Comparison of ENCODE assay signal across 24 cellular contexts in genomic region chr12:52066346-52067080, GRCh38. TPM values are rescaled to one million over a fixed set of nuclear protein-coding genes. Genes with fewer than 3 reads are reported as not detected.
A peak's percentile ranks its signal among the peaks of the same experiment; 100 is the strongest.
DNase-seq lines count a peak whose midpoint lies in the region; ATAC-seq, FAIRE-seq and TF ChIP-seq lines count a peak whose summit lies in the region.
"Had no signal": no experiment of that assay in that cellular context is flagged by ENCODE, and none has a peak within 500 bp of the region (broad histone marks: within the 10 kb centered on the region; RNA-seq: fewer than 3 reads in every experiment).

No MANE protein-coding gene starts in this region.

- H3K27ac Mint-ChIP-seq in natural killer cell treated with Interleukin-12 subunit alpha and Interleukin-12 subunit beta and Interleukin-15 and Interleukin-18, amount 100 ng/mL, for 72 hours = no peak overlapping the region
- no peak overlapping the region for H3K27ac Mint-ChIP-seq in natural killer cell
- H3K27ac Mint-ChIP-seq in HFFc6 = no peak overlapping the region
- peak overlapping the region; percentile 1 for H3K27ac Mint-ChIP-seq in activated T-helper 17 cell treated with anti-CD3 and anti-CD28 coated beads, Interleukin-2, amount 50 U/mL, for 72 hours
- H3K27ac Mint-ChIP-seq in stimulated activated effector memory CD8-positive, alpha-beta T cell treated with anti-CD3 and anti-CD28 coated beads, Interleukin-12 subunit alpha, Interleukin-12 subunit beta, amount 100 ng/mL, for 72 hours = peak overlapping the region; percentile 5
- H3K27ac Mint-ChIP-seq: activated CD4-positive, alpha-beta T cell treated with anti-CD3 and anti-CD28 coated beads, Interleukin-2, amount 10 ng/mL, durations not matched to agents 7 days and 5 days had no signal

- DNase-seq in natural killer cell treated with Interleukin-12 subunit alpha and Interleukin-12 subunit beta and Interleukin-15 and Interleukin-18, amount 100 ng/mL, for 72 hours (ENCODE audit: low spot score) = no peak
- DNase-seq in natural killer cell = no peak
- no peak for DNase-seq in HFFc6
- DNase-seq in stimulated activated effector memory CD8-positive, alpha-beta T cell treated with anti-CD3 and anti-CD28 coated beads, Interleukin-12 subunit alpha, Interleukin-12 subunit beta, amount 100 ng/mL, for 72 hours (ENCODE audit: low spot score in 2 of 2) = no peak
- no peak for DNase-seq in ovary
- no peak for DNase-seq in GM19239 (ENCODE audit: insufficient read length, low spot score)
- DNase-seq: activated CD4-positive, alpha-beta T cell treated with anti-CD3 and anti-CD28 coated beads, Interleukin-2, amount 10 ng/mL, durations not matched to agents 7 days and 5 days; activated naive CD4-positive, alpha-beta T cell treated with anti-CD3 and anti-CD28 coated beads, Interleukin-2, amount 50 U/mL, for 16 hours; AML-193; body of pancreas; GDM1; islet precursor cell; lower lobe of right lung; NCI-H1694; NCI-H2227 treated with DMSO at 0.1 percent for 48 hours; NK-92 treated with Interleukin-12 subunit alpha and Interleukin-12 subunit beta, amount 100 ng/mL, for 24 hours; pancreas; stimulated activated naive CD4-positive, alpha-beta T cell; transverse colon had no signal

- H3K4me3 Mint-ChIP-seq in natural killer cell treated with Interleukin-12 subunit alpha and Interleukin-12 subunit beta and Interleukin-15 and Interleukin-18, amount 100 ng/mL, for 72 hours = peak overlapping the region; percentile 54
- H3K4me3 Mint-ChIP-seq in natural killer cell = no peak overlapping the region
- no peak overlapping the region for H3K4me3 Mint-ChIP-seq in HFFc6
- peak overlapping the region; percentile 6 for H3K4me3 Mint-ChIP-seq in activated T-helper 17 cell treated with anti-CD3 and anti-CD28 coated beads, Interleukin-2, amount 50 U/mL, for 72 hours
- peak overlapping the region; percentile 9 for H3K4me3 Mint-ChIP-seq in stimulated activated effector memory CD8-positive, alpha-beta T cell treated with anti-CD3 and anti-CD28 coated beads, Interleukin-12 subunit alpha, Interleukin-12 subunit beta, amount 100 ng/mL, for 72 hours
- H3K4me3 Mint-ChIP-seq: activated CD4-positive, alpha-beta T cell treated with anti-CD3 and anti-CD28 coated beads, Interleukin-2, amount 10 ng/mL, durations not matched to agents 7 days and 5 days had no signal

- H3K36me3 ChIP-seq in ovary = no peaks in the 10 kb centered on the region
- H3K36me3 ChIP-seq: lower lobe of right lung, pancreas, transverse colon had no signal

- H3K4me1 Mint-ChIP-seq in natural killer cell treated with Interleukin-12 subunit alpha and Interleukin-12 subunit beta and Interleukin-15 and Interleukin-18, amount 100 ng/mL, for 72 hours (ENCODE audit: low read depth in 2 of 2) = peaks cover 26 to 32% of the 10 kb centered on the region in 2 donors
- H3K4me1 Mint-ChIP-seq in natural killer cell (peaks cover 21 to 26% of the 10 kb centered on the region in 2 donors), HFFc6 (ENCODE audit: low read depth) (peaks cover 58% of the 10 kb centered on the region)
- peaks cover 26% of the 10 kb centered on the region for H3K4me1 Mint-ChIP-seq in activated T-helper 17 cell treated with anti-CD3 and anti-CD28 coated beads, Interleukin-2, amount 50 U/mL, for 72 hours
- H3K4me1 Mint-ChIP-seq in stimulated activated effector memory CD8-positive, alpha-beta T cell treated with anti-CD3 and anti-CD28 coated beads, Interleukin-12 subunit alpha, Interleukin-12 subunit beta, amount 100 ng/mL, for 72 hours = peaks cover 42% of the 10 kb centered on the region

- ATAC-seq in natural killer cell treated with Interleukin-12 subunit alpha and Interleukin-12 subunit beta and Interleukin-15 and Interleukin-18, amount 100 ng/mL, for 72 hours = peak in 1 of 2 donors; percentile 32
- no peak for ATAC-seq in natural killer cell
- ATAC-seq in activated T-helper 17 cell treated with anti-CD3 and anti-CD28 coated beads, Interleukin-2, amount 50 U/mL, for 72 hours (replicated peaks) = peak; percentile 45
- ATAC-seq in stimulated activated effector memory CD8-positive, alpha-beta T cell treated with anti-CD3 and anti-CD28 coated beads, Interleukin-12 subunit alpha, Interleukin-12 subunit beta, amount 100 ng/mL, for 72 hours = peak; percentile 68
- ATAC-seq: body of pancreas, lower lobe of right lung, pancreas, sciatic nerve, SK-N-SH treated with all-trans-retinoic acid at 6 μM for 48 hours had no signal

- H3K27me3 ChIP-seq in ovary = no peaks in the 10 kb centered on the region
- H3K27me3 ChIP-seq: body of pancreas, pancreas, transverse colon had no signal

- peaks cover 8 to 21% of the 10 kb centered on the region in 2 donors for H3K27me3 Mint-ChIP-seq in natural killer cell treated with Interleukin-12 subunit alpha and Interleukin-12 subunit beta and Interleukin-15 and Interleukin-18, amount 100 ng/mL, for 72 hours
- H3K27me3 Mint-ChIP-seq in natural killer cell (ENCODE audit: low read depth in 2 of 2) (peaks cover 0 to 13% of the 10 kb centered on the region in 2 donors), HFFc6 (ENCODE audit: insufficient read depth) (peaks cover 10% of the 10 kb centered on the region; the same call in 1 of the 2 replicates)
- H3K27me3 Mint-ChIP-seq in activated T-helper 17 cell treated with anti-CD3 and anti-CD28 coated beads, Interleukin-2, amount 50 U/mL, for 72 hours = no peaks in the 10 kb centered on the region

- 52 to 69% (median 64%) methylated on average over 8 of the region's 8 CpGs for WGBS in ovary, 3 donors

- H3K4me1 ChIP-seq in ovary (ENCODE audit: insufficient read depth) = peaks cover 24% of the 10 kb centered on the region

- FAIRE-seq in GM19239 (lab: Jason Lieb, UNC) = no peak
- FAIRE-seq: colon, pancreas had no signal

- H3K9me3 ChIP-seq in ovary = no peaks in the 10 kb centered on the region
- H3K9me3 ChIP-seq: body of pancreas, lower lobe of right lung, pancreas, transverse colon had no signal

- H3K36me3 Mint-ChIP-seq in natural killer cell treated with Interleukin-12 subunit alpha and Interleukin-12 subunit beta and Interleukin-15 and Interleukin-18, amount 100 ng/mL, for 72 hours = no peaks in the 10 kb centered on the region
- no peaks in the 10 kb centered on the region for H3K36me3 Mint-ChIP-seq in natural killer cell
- peaks cover 14% of the 10 kb centered on the region for H3K36me3 Mint-ChIP-seq in HFFc6 (ENCODE audit: low read depth)
- peaks cover 18% of the 10 kb centered on the region for H3K36me3 Mint-ChIP-seq in activated T-helper 17 cell treated with anti-CD3 and anti-CD28 coated beads, Interleukin-2, amount 50 U/mL, for 72 hours (ENCODE audit: low read depth)
- peaks cover 6% of the 10 kb centered on the region for H3K36me3 Mint-ChIP-seq in stimulated activated effector memory CD8-positive, alpha-beta T cell treated with anti-CD3 and anti-CD28 coated beads, Interleukin-12 subunit alpha, Interleukin-12 subunit beta, amount 100 ng/mL, for 72 hours

- H3K27ac ChIP-seq in ovary = no peak overlapping the region
- H3K27ac ChIP-seq: body of pancreas, lower lobe of right lung, pancreas, transverse colon had no signal

- TF ChIP-seq POLR2A in ovary (IDR thresholded peaks at IDR 0.05) = no peak

- no peak for TF ChIP-seq CTCF in natural killer cell (IDR thresholded peaks at IDR 0.05)
- 0 out of 2 replicates have a peak, but pooled peaks have one; percentile 14 for TF ChIP-seq CTCF in HFFc6 (IDR thresholded peaks at IDR 0.05)
- TF ChIP-seq CTCF in ovary (IDR thresholded peaks at IDR 0.05) = no peak

- H3K9me3 Mint-ChIP-seq in natural killer cell treated with Interleukin-12 subunit alpha and Interleukin-12 subunit beta and Interleukin-15 and Interleukin-18, amount 100 ng/mL, for 72 hours = no peaks in the 10 kb centered on the region
- H3K9me3 Mint-ChIP-seq in natural killer cell (no peaks in the 10 kb centered on the region), HFFc6 (no peaks in the 10 kb centered on the region)
- H3K9me3 Mint-ChIP-seq in activated T-helper 17 cell treated with anti-CD3 and anti-CD28 coated beads, Interleukin-2, amount 50 U/mL, for 72 hours = no peaks in the 10 kb centered on the region
- no peaks in the 10 kb centered on the region for H3K9me3 Mint-ChIP-seq in stimulated activated effector memory CD8-positive, alpha-beta T cell treated with anti-CD3 and anti-CD28 coated beads, Interleukin-12 subunit alpha, Interleukin-12 subunit beta, amount 100 ng/mL, for 72 hours
- H3K9me3 Mint-ChIP-seq: activated CD4-positive, alpha-beta T cell treated with anti-CD3 and anti-CD28 coated beads, Interleukin-2, amount 10 ng/mL, durations not matched to agents 7 days and 5 days had no signal

- intact Hi-C loops in natural killer cell (cut with micrococcal nuclease) (no loop called here), ovary (cut with DNase I) (loop anchor here in 1 of 4 donors (5.0 kb wide), 1 partner anchor 39 kb away; no protein-coding TSS in a partner anchor)

- H3K4me3 ChIP-seq in ovary = no peak overlapping the region
- H3K4me3 ChIP-seq: body of pancreas, lower lobe of right lung, pancreas, transverse colon had no signal

- TF ChIP-seq EP300 in ovary (IDR thresholded peaks at IDR 0.05) = no peak

RNA-seq across cellular contexts. Expression of gene ATG101, which starts 3.3 kb away (rescaled TPM):
- total RNA-seq in natural killer cell treated with Interleukin-12 subunit alpha and Interleukin-12 subunit beta and Interleukin-15 and Interleukin-18, amount 100 ng/mL, for 72 hours = 10 to 100 TPM; 43.1 to 55.1 TPM
- total RNA-seq in natural killer cell = 10 to 100 TPM; 18.6 to 32.8 (median 23.3) TPM
- total RNA-seq in HFFc6 (2021; fragmentation: NEBNext Ultra II Directional; extraction: Animal tissue kit (Norgen Biotek cat#: 25700)) = 10 to 100 TPM; 62.1 to 73.6 (median 66.6) TPM
- total RNA-seq in activated T-helper 17 cell treated with anti-CD3 and anti-CD28 coated beads, Interleukin-2, amount 50 U/mL, for 72 hours = 10 to 100 TPM; 27.6 to 31.1 TPM
- total RNA-seq in ovary = 10 to 100 TPM; 24.9 to 48.7 (median 28.9) TPM
- 10 to 100 TPM; 13.6 to 26.2 TPM for polyA plus RNA-seq in ovary

RNA-seq across cellular contexts. Expression of gene SMIM41, which starts 13.0 kb away (rescaled TPM):
- total RNA-seq in natural killer cell treated with Interleukin-12 subunit alpha and Interleukin-12 subunit beta and Interleukin-15 and Interleukin-18, amount 100 ng/mL, for 72 hours = not detected
- total RNA-seq in natural killer cell (not detected), ovary (1 to 10 TPM; 1.4 to 4.5 (median 2.8) TPM)
- not detected for total RNA-seq in HFFc6 (2021; fragmentation: NEBNext Ultra II Directional; extraction: Animal tissue kit (Norgen Biotek cat#: 25700))
- not detected for total RNA-seq in activated T-helper 17 cell treated with anti-CD3 and anti-CD28 coated beads, Interleukin-2, amount 50 U/mL, for 72 hours
- 1 to 10 TPM in 1 of 2 donors, under 1 TPM in 1; 0.32 to 3.4 TPM for polyA plus RNA-seq in ovary
- total RNA-seq: activated CD4-positive, alpha-beta T cell treated with anti-CD3 and anti-CD28 coated beads, Interleukin-2, amount 10 ng/mL, durations not matched to agents 7 days and 5 days; RPMI7951 had no signal

RNA-seq across cellular contexts. Expression of gene NR4A1, which starts 15.3 kb away (rescaled TPM):
- 1 to 10 TPM; 3.0 to 4.0 TPM for total RNA-seq in natural killer cell treated with Interleukin-12 subunit alpha and Interleukin-12 subunit beta and Interleukin-15 and Interleukin-18, amount 100 ng/mL, for 72 hours
- 100 to 1,000 TPM in 1 of 3 donors, 10 to 100 TPM in 2; 72.5 to 177 (median 96.7) TPM for total RNA-seq in natural killer cell
- total RNA-seq in HFFc6 (2021; fragmentation: NEBNext Ultra II Directional; extraction: Animal tissue kit (Norgen Biotek cat#: 25700)) = 10 to 100 TPM; 10.3 to 46.6 (median 43.6) TPM
- total RNA-seq in activated T-helper 17 cell treated with anti-CD3 and anti-CD28 coated beads, Interleukin-2, amount 50 U/mL, for 72 hours = 10 to 100 TPM in 1 of 2 donors, 1 to 10 TPM in 1; 9.9 to 47.6 TPM
- total RNA-seq in ovary = 1,000 to 10,000 TPM in 2 of 7 donors, 100 to 1,000 TPM in 5; 142 to 1,603 (median 414) TPM
- 100 to 1,000 TPM in 1 of 2 donors, 10 to 100 TPM in 1; 41.7 to 159 TPM for polyA plus RNA-seq in ovary

RNA-seq across cellular contexts. Expression of gene TAMALIN, which starts 59.8 kb away (rescaled TPM):
- total RNA-seq in natural killer cell treated with Interleukin-12 subunit alpha and Interleukin-12 subunit beta and Interleukin-15 and Interleukin-18, amount 100 ng/mL, for 72 hours = 1 to 10 TPM; 5.4 to 5.6 TPM
- 100 to 1,000 TPM; 403 to 663 (median 424) TPM for total RNA-seq in natural killer cell
- under 1 TPM; 0.24 to 1.00 (median 0.69) TPM for total RNA-seq in HFFc6 (2021; fragmentation: NEBNext Ultra II Directional; extraction: Animal tissue kit (Norgen Biotek cat#: 25700))
- total RNA-seq in activated T-helper 17 cell treated with anti-CD3 and anti-CD28 coated beads, Interleukin-2, amount 50 U/mL, for 72 hours = 10 to 100 TPM in 1 of 2 donors, 1 to 10 TPM in 1; 3.5 to 26.3 TPM
- 10 to 100 TPM; 20.8 to 84.1 (median 38.6) TPM for total RNA-seq in ovary
- polyA plus RNA-seq in ovary = 10 to 100 TPM; 16.8 to 21.8 TPM

Comparison
In these comparisons a context has a peak if more than half of its experiments do, and no peak if none do; other contexts are left out.
1. H3K4me3 Mint-ChIP-seq: peak in natural killer cell treated with Interleukin-12 subunit alpha and Interleukin-12 subunit beta and Interleukin-15 and Interleukin-18, amount 100 ng/mL, for 72 hours (single experiment), activated T-helper 17 cell treated with anti-CD3 and anti-CD28 coated beads, Interleukin-2, amount 50 U/mL, for 72 hours (single experiment) and stimulated activated effector memory CD8-positive, alpha-beta T cell treated with anti-CD3 and anti-CD28 coated beads, Interleukin-12 subunit alpha, Interleukin-12 subunit beta, amount 100 ng/mL, for 72 hours (single experiment); none in natural killer cell (single experiment) and HFFc6 (single experiment).
2. ATAC-seq: peak in activated T-helper 17 cell treated with anti-CD3 and anti-CD28 coated beads, Interleukin-2, amount 50 U/mL, for 72 hours (single experiment) and stimulated activated effector memory CD8-positive, alpha-beta T cell treated with anti-CD3 and anti-CD28 coated beads, Interleukin-12 subunit alpha, Interleukin-12 subunit beta, amount 100 ng/mL, for 72 hours (single experiment); none in natural killer cell (0 of 3).
3. H3K27ac Mint-ChIP-seq: peak in activated T-helper 17 cell treated with anti-CD3 and anti-CD28 coated beads, Interleukin-2, amount 50 U/mL, for 72 hours (single experiment) and stimulated activated effector memory CD8-positive, alpha-beta T cell treated with anti-CD3 and anti-CD28 coated beads, Interleukin-12 subunit alpha, Interleukin-12 subunit beta, amount 100 ng/mL, for 72 hours (single experiment); none in natural killer cell treated with Interleukin-12 subunit alpha and Interleukin-12 subunit beta and Interleukin-15 and Interleukin-18, amount 100 ng/mL, for 72 hours (0 of 2), natural killer cell (0 of 2) and HFFc6 (single experiment).